10 cellular contexts compared by ENCODE assay signal in the genomic region with DNA sequence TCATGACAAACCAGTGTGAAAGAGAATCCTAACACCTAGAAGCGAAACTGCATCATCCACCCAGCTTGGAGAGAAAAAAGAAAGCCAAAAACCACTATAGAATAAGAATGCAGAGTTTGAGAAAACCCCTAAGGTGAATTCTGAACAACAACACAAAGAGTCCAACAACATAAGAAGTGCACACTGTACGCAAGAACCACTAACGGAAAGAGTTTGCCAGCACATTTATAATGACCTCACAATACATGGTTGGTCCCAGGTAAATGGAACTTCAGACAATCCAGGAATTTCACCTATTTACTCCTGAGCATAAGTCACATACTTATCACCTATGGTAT.
DNase-seq lines count a peak whose midpoint lies in the region; ATAC-seq, FAIRE-seq and TF ChIP-seq lines count a peak whose summit lies in the region.
"Had no signal": no experiment of that assay in that cellular context is flagged by ENCODE, and none has a peak within 500 bp of the region (broad histone marks: within the 10 kb centered on the region; RNA-seq: fewer than 3 reads in every experiment).

No MANE protein-coding gene starts in this region.

- H3K36me3 ChIP-seq in small intestine (ENCODE audit: control insufficient read depth in 2 of 2, insufficient read depth in 2 of 2, low read length in 2 of 2) = no peaks in the 10 kb centered on the region
- H3K36me3 ChIP-seq in Caco-2 (ENCODE audit: control insufficient read depth, insufficient read depth, low read length) = no peaks in the 10 kb centered on the region
- no peaks in the 10 kb centered on the region for H3K36me3 ChIP-seq in neural progenitor cell

- 73 to 85% (median 80%) methylated on average over 3 of the region's 3 CpGs for WGBS in small intestine, 3 donors

- H3K4me1 ChIP-seq in small intestine (ENCODE audit: control insufficient read depth in 2 of 2, insufficient read depth in 1 of 2, low read depth in 1 of 2, low read length in 1 of 2) (peaks cover 4 to 11% of the 10 kb centered on the region in 2 donors), Caco-2 (peaks cover 39% of the 10 kb centered on the region), neural progenitor cell (no peaks in the 10 kb centered on the region)

- BruUV-seq in Caco-2 (replicated peaks; lab: Mats Ljungman, UMichigan) = no TSS peak

- no peak for FAIRE-seq in small intestine (lab: Jason Lieb, UNC)
- FAIRE-seq: A204.1 had no signal

- CTCF ChIA-PET in Caco-2 (lab: Charles Lee) = interaction anchor here (0.6 kb wide), 1 partner anchor 30 kb away, joined by 5 read pairs; no protein-coding TSS in a partner anchor

- no peaks in the 10 kb centered on the region for H3K79me2 ChIP-seq in neural progenitor cell (ENCODE audit: low read depth)

- no peak overlapping the region for H2AFZ ChIP-seq in neural progenitor cell (replicated peaks)

- no peak overlapping the region for H3K4me2 ChIP-seq in neural progenitor cell

- H3K36me3 Mint-ChIP-seq in activated CD4-positive, alpha-beta T cell treated with anti-CD3 and anti-CD28 coated beads, Interleukin-2, amount 10 ng/mL, durations not matched to agents 24 days and 14 days (ENCODE audit: low read depth) = peaks cover 33% of the 10 kb centered on the region
- H3K36me3 Mint-ChIP-seq in Caco-2 (ENCODE audit: insufficient read depth, unreplicated experiment) (no peaks in the 10 kb centered on the region), neural progenitor cell (no peaks in the 10 kb centered on the region)

- POLR2A ChIA-PET in Caco-2 (lab: Charles Lee) = no interaction called here

- no peaks in the 10 kb centered on the region for H4K20me1 ChIP-seq in neural progenitor cell (ENCODE audit: low read depth)

- peak overlapping the region; percentile 4 to 74 for H3K27ac ChIP-seq in small intestine (ENCODE audit: low read depth in 1 of 2, low read length in 1 of 2)
- H3K27ac ChIP-seq in neural progenitor cell = no peak overlapping the region

- H3K9ac ChIP-seq in neural progenitor cell = no peak overlapping the region

- TF ChIP-seq CTCF in Caco-2 (IDR thresholded peaks at IDR 0.05; ENCODE audit: insufficient read depth in 1 of 2, low read depth in 1 of 2, low read length in 1 of 2, severe bottlenecking in 1 of 2, unreplicated experiment in 1 of 2) (no peak), neural progenitor cell (IDR thresholded peaks at IDR 0.05) (no peak)

- intact Hi-C loops in activated CD4-positive, alpha-beta T cell treated with anti-CD3 and anti-CD28 coated beads, Interleukin-2, amount 10 ng/mL, durations not matched to agents 24 days and 14 days (cut with micrococcal nuclease) = loop anchor here (1.0 to 10.0 kb wide), 17 partner anchors 9 to 464 kb away; a partner anchor contains a TSS
- intact Hi-C loops in Caco-2 (cut with micrococcal nuclease; ENCODE audit: unreplicated experiment) = no loop called here

- H3K27me3 ChIP-seq in small intestine (ENCODE audit: control insufficient read depth in 2 of 2, insufficient read depth in 2 of 2, low read length in 2 of 2) (no peaks in the 10 kb centered on the region), Caco-2 (replicated peaks; ENCODE audit: control insufficient read depth, insufficient read depth, low read length) (no peaks in the 10 kb centered on the region), neural progenitor cell (no peaks in the 10 kb centered on the region)

- no peaks in the 10 kb centered on the region for H3F3A ChIP-seq in neural progenitor cell (ENCODE audit: low read depth)

- H3K4me3 ChIP-seq in small intestine (ENCODE audit: low read depth in 1 of 2, low read length in 2 of 2) (no peak overlapping the region), Caco-2 (ENCODE audit: low read depth, low read length) (no peak overlapping the region), neural progenitor cell (no peak overlapping the region)

- H3K27ac Mint-ChIP-seq in activated CD4-positive, alpha-beta T cell treated with anti-CD3 and anti-CD28 coated beads, Interleukin-2, amount 10 ng/mL, durations not matched to agents 24 days and 14 days = peak overlapping the region; percentile 99
- no peak overlapping the region for H3K27ac Mint-ChIP-seq in Caco-2 (ENCODE audit: unreplicated experiment)
- no peak overlapping the region for H3K27ac Mint-ChIP-seq in neural progenitor cell

- peak overlapping the region; percentile 72 for H3K4me3 Mint-ChIP-seq in activated CD4-positive, alpha-beta T cell treated with anti-CD3 and anti-CD28 coated beads, Interleukin-2, amount 10 ng/mL, durations not matched to agents 24 days and 14 days
- no peak overlapping the region for H3K4me3 Mint-ChIP-seq in Caco-2 (ENCODE audit: unreplicated experiment)
- H3K4me3 Mint-ChIP-seq in neural progenitor cell = no peak overlapping the region

- peaks cover 10% of the 10 kb centered on the region for H3K9me3 Mint-ChIP-seq in activated CD4-positive, alpha-beta T cell treated with anti-CD3 and anti-CD28 coated beads, Interleukin-2, amount 10 ng/mL, durations not matched to agents 24 days and 14 days
- H3K9me3 Mint-ChIP-seq in Caco-2 (ENCODE audit: unreplicated experiment) (no peaks in the 10 kb centered on the region), neural progenitor cell (no peaks in the 10 kb centered on the region)

- H3K9me3 ChIP-seq in small intestine (ENCODE audit: control insufficient read depth, low read depth) (no peaks in the 10 kb centered on the region), Caco-2 (no peaks in the 10 kb centered on the region), neural progenitor cell (ENCODE audit: low read depth) (no peaks in the 10 kb centered on the region)

- H3K4me1 Mint-ChIP-seq in activated CD4-positive, alpha-beta T cell treated with anti-CD3 and anti-CD28 coated beads, Interleukin-2, amount 10 ng/mL, durations not matched to agents 24 days and 14 days = peaks cover 77% of the 10 kb centered on the region
- H3K4me1 Mint-ChIP-seq in Caco-2 (ENCODE audit: low read depth, unreplicated experiment) (peaks cover 25% of the 10 kb centered on the region), neural progenitor cell (peaks cover 9% of the 10 kb centered on the region)

- peak; percentile 87 for DNase-seq in activated CD4-positive, alpha-beta T cell treated with anti-CD3 and anti-CD28 coated beads, Interleukin-2, amount 10 ng/mL, durations not matched to agents 24 days and 14 days
- no peak for DNase-seq in activated CD4-positive, alpha-beta T cell treated with anti-CD3 and anti-CD28 coated beads, Interleukin-2, amount 50 U/mL, for 48 hours
- DNase-seq in small intestine (peak; percentile 23), Caco-2 (no peak), NCI-H524 (lab: John Stamatoyannopoulos, UW) (no peak), neural progenitor cell (ENCODE audit: low spot score) (no peak)
- DNase-seq: activated CD4-positive, alpha-beta T cell treated with anti-CD3 and anti-CD28 coated beads, Interleukin-2, amount 50 U/mL, for 1 hour had no signal

- ATAC-seq in HG02610 (IDR thresholded peaks at IDR 0.05; ENCODE audit: unreplicated experiment) (peak; percentile 71), HG03565 (IDR thresholded peaks at IDR 0.05; ENCODE audit: unreplicated experiment) (peak; percentile 44)

- no peaks in the 10 kb centered on the region for H3K27me3 Mint-ChIP-seq in activated CD4-positive, alpha-beta T cell treated with anti-CD3 and anti-CD28 coated beads, Interleukin-2, amount 10 ng/mL, durations not matched to agents 24 days and 14 days
- no peaks in the 10 kb centered on the region for H3K27me3 Mint-ChIP-seq in Caco-2 (ENCODE audit: insufficient read depth, unreplicated experiment)
- no peaks in the 10 kb centered on the region for H3K27me3 Mint-ChIP-seq in neural progenitor cell (ENCODE audit: insufficient read depth, low read depth)

Comparison
In these comparisons a context has a peak if more than half of its experiments do, and no peak if none do; other contexts are left out.
1. DNase-seq: peak in activated CD4-positive, alpha-beta T cell treated with anti-CD3 and anti-CD28 coated beads, Interleukin-2, amount 10 ng/mL, durations not matched to agents 24 days and 14 days (single experiment) and small intestine (single experiment); none in activated CD4-positive, alpha-beta T cell treated with anti-CD3 and anti-CD28 coated beads, Interleukin-2, amount 50 U/mL, for 48 hours (0 of 2), Caco-2 (0 of 2), NCI-H524 (0 of 2) and neural progenitor cell (single experiment).